ENCODE assay signal across 1 cellular context in genomic region chr1:227971643-227972282, GRCh38.
TF ChIP-seq lines count a peak whose summit lies in the region.

No MANE protein-coding gene starts in this region.

TF ChIP-seq in HepG2, 621 proteins besides CTCF, POLR2A, EP300 and RAD21:
- TF ChIP-seq SP5 (CRISPR knock-in tag; IDR thresholded peaks at IDR 0.05; ENCODE audit: borderline replicate concordance, low read depth) (0 out of 2 replicates have a peak, but pooled peaks have one; percentile 13), PATZ1 (CRISPR knock-in tag; IDR thresholded peaks at IDR 0.05) (peak; percentile 13; the same call in 1 of the 2 replicates), ZBTB33 (CRISPR knock-in tag; IDR thresholded peaks at IDR 0.05) (peak; percentile 50; the same call in 1 of the 2 replicates)
TF ChIP-seq in HepG2: peak in this region for 3; not testable (repeated sequence) for 618.
